Comparison of ENCODE assay signal across 16 cellular contexts in the genomic region with DNA sequence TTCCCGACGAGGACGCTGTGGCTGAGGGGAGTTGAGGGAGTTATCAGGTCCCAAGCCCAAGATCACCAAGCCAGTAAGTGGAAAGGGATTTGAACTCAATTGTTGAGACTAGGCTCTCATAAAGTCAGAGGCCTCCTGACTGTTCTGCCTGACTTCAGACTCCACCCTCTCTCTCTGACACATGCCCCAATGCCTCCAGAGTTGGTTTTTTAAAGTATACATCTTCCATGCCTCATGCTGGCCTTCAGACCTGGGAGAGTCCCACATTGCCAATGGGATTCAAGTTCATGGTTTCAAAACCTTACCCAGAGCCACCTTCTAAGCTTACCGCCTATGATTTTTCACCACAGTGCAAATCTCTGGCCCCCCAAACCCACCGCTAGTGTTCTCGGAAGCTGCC.
"Had no signal": no experiment of that assay in that cellular context is flagged by ENCODE, and none has a peak within 500 bp of the region (broad histone marks: within the 10 kb centered on the region; RNA-seq: fewer than 3 reads in every experiment).

No MANE protein-coding gene starts in this region.

- H3K9me3 ChIP-seq: sigmoid colon, spleen, stomach had no signal

- H3K4me1 ChIP-seq: spleen had no signal

- H3K27ac ChIP-seq: sigmoid colon, spleen, stomach had no signal

- H3K4me3 Mint-ChIP-seq: activated CD4-positive, alpha-beta T cell treated with anti-CD3 and anti-CD28 coated beads, Interleukin-2, amount 10 ng/mL, durations not matched to agents 24 days and 14 days; activated naive CD8-positive, alpha-beta T cell treated with anti-CD3 and anti-CD28 coated beads, Interleukin-2, amount 50 U/mL, for 24 hours; endodermal cell; memory B cell; nephron had no signal

- H3K27me3 ChIP-seq: dorsolateral prefrontal cortex, sigmoid colon, spleen, stomach had no signal

- H3K4me1 Mint-ChIP-seq: memory B cell had no signal

- H3K9me3 Mint-ChIP-seq: activated naive CD8-positive, alpha-beta T cell treated with anti-CD3 and anti-CD28 coated beads, Interleukin-2, amount 50 U/mL, for 24 hours; memory B cell had no signal

- H3K4me3 ChIP-seq: dorsolateral prefrontal cortex, sigmoid colon, spleen, stomach had no signal

- H3K27ac Mint-ChIP-seq: activated CD4-positive, alpha-beta T cell treated with anti-CD3 and anti-CD28 coated beads, Interleukin-2, amount 10 ng/mL, durations not matched to agents 24 days and 14 days; activated naive CD8-positive, alpha-beta T cell treated with anti-CD3 and anti-CD28 coated beads, Interleukin-2, amount 50 U/mL, for 24 hours; endodermal cell; memory B cell; nephron had no signal

- DNase-seq: activated CD4-positive, alpha-beta T cell treated with anti-CD3 and anti-CD28 coated beads, Interleukin-2, amount 10 ng/mL, durations not matched to agents 24 days and 14 days; activated CD4-positive, CD25-positive, alpha-beta regulatory T cell; activated naive CD4-positive, alpha-beta T cell; activated naive CD8-positive, alpha-beta T cell treated with anti-CD3 and anti-CD28 coated beads, Interleukin-2, amount 50 U/mL, for 24 hours; dorsolateral prefrontal cortex; endodermal cell; erythroblast; hypothalamus; kidney; left ventricle myocardium superior; sigmoid colon; spleen; stomach; SW 1271 had no signal

- H3K27me3 Mint-ChIP-seq: activated CD4-positive, alpha-beta T cell treated with anti-CD3 and anti-CD28 coated beads, Interleukin-2, amount 10 ng/mL, durations not matched to agents 24 days and 14 days; memory B cell had no signal

- ATAC-seq: activated naive CD8-positive, alpha-beta T cell treated with anti-CD3 and anti-CD28 coated beads, Interleukin-2, amount 50 U/mL, for 24 hours; left ventricle myocardium superior had no signal

- H3K36me3 ChIP-seq: sigmoid colon, spleen, stomach had no signal
